In the genomic region with DNA sequence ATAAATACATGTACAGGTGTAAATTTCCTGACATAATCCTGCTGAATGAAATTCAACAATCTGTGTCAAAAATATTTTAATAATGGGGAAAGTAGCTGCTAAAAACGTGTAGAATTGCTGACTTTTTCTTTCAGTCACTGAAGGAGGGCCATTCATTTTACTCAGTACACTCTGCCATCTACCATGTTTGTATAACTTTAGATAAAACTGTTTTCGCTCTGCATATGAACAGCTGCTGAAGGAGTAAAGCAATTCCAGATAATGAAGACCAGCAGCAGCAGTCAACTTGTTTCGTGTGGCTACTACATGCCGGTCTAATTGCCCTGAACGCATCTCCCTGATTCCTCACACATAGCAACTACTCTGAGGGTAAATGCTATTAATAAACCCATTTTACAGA, we compare ENCODE assay signal across 27 cellular contexts.
"Had no signal": no experiment of that assay in that cellular context is flagged by ENCODE, and none has a peak within 500 bp of the region (broad histone marks: within the 10 kb centered on the region; RNA-seq: fewer than 3 reads in every experiment).

No MANE protein-coding gene starts in this region.

- H3K4me1 ChIP-seq: colonic mucosa, foreskin keratinocyte, gastrocnemius medialis, heart right ventricle had no signal

- H3K36me3 ChIP-seq: colonic mucosa, esophagus muscularis mucosa, esophagus squamous epithelium, gastrocnemius medialis, gastroesophageal sphincter, heart left ventricle, heart right ventricle had no signal

- H3K27me3 ChIP-seq: colonic mucosa, dorsolateral prefrontal cortex, esophagus muscularis mucosa, esophagus squamous epithelium, foreskin keratinocyte, gastrocnemius medialis, gastroesophageal sphincter, heart left ventricle, heart right ventricle had no signal

- H3K9me3 Mint-ChIP-seq: dendritic cell treated with granulocyte-macrophage colony-stimulating factor and Interleukin-4, amounts not matched to agents 40 ng/mL and 50 ng/mL, for 4 days; endodermal cell had no signal

- DNase-seq: colonic mucosa; cortex of kidney; dermis blood vessel endothelial cell; dorsolateral prefrontal cortex; effector CD4-positive, alpha-beta T cell; effector CD8-positive, alpha-beta T cell; effector memory CD4-positive, alpha-beta T cell; effector memory CD8-positive, alpha-beta T cell; endodermal cell; erythroblast; esophagus squamous epithelium; foreskin fibroblast; foreskin keratinocyte; gastrocnemius medialis; glutamatergic neuron; head of caudate nucleus; heart left ventricle; heart right ventricle had no signal

- FAIRE-seq: colon, endothelial cell of umbilical vein, frontal cortex had no signal

- H3K4me3 ChIP-seq: colonic mucosa, coronary artery, dorsolateral prefrontal cortex, esophagus muscularis mucosa, esophagus squamous epithelium, gastrocnemius medialis, gastroesophageal sphincter, heart left ventricle, heart right ventricle had no signal

- H3K27ac Mint-ChIP-seq: dendritic cell treated with granulocyte-macrophage colony-stimulating factor and Interleukin-4, amounts not matched to agents 40 ng/mL and 50 ng/mL, for 4 days; effector memory CD8-positive, alpha-beta T cell; endodermal cell had no signal

- H3K27ac ChIP-seq: colonic mucosa, coronary artery, dorsolateral prefrontal cortex, epithelial cell of prostate, esophagus muscularis mucosa, esophagus squamous epithelium, foreskin keratinocyte, gastrocnemius medialis, gastroesophageal sphincter, heart left ventricle, heart right ventricle had no signal

- ATAC-seq: effector memory CD8-positive, alpha-beta T cell; esophagus mucosa; foreskin keratinocyte; gastrocnemius medialis; gastroesophageal sphincter; heart left ventricle; heart right ventricle had no signal

- H3K4me3 Mint-ChIP-seq: dendritic cell treated with granulocyte-macrophage colony-stimulating factor and Interleukin-4, amounts not matched to agents 40 ng/mL and 50 ng/mL, for 4 days; effector memory CD8-positive, alpha-beta T cell; endodermal cell had no signal

- H3K9me3 ChIP-seq: colonic mucosa, esophagus muscularis mucosa, esophagus squamous epithelium, gastrocnemius medialis, gastroesophageal sphincter, heart left ventricle, heart right ventricle had no signal
